ENCODE assay signal across 8 cellular contexts in the genomic region with DNA sequence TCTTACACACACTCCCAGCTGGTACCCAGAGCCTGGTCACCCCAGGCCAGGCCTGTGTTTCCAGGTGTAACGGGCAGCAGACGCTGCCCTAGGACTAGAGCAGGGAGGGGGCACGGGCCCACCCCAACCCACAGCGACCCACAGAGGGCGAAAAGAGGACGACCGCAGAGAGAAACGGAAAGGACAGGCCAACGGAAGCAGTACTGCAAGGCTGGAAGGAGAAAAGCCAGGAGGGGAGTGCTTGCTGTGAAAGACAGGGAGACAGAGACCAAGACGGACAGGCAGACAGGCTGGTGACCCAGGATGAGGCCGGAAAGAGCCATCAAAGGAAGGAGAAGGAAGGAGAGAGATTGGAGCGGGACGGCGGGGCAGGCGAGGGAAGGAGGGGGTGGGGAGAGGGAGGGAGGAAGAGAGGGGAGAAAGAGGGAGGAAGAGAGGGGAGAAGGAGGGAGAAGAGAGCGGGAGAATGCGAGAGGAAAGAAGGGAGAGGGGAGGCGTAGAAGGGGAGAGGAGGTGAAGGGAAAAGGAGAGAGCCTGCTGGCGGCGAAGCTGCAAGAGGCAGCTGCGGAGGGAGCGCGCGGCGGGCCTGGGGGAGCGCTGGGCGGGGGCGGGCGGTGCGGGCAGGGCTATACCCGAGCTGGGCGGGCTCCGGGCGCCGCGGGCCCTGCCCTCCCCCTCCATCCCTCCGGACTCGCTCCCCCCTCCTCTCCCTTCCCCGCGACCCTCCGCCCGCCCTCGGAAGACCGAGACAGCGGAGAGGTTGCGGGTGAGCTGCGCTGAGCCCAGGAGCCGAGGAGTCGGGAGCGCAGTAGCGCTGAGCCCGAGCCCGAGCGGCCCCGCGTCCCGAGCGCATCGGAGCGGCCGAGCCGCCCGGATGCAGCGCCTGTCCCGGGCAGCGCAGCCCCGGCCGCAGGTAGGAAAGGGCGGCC. TPM values are rescaled to one million over a fixed set of nuclear protein-coding genes. Genes with fewer than 3 reads are reported as not detected.
A peak's percentile ranks its signal among the peaks of the same experiment; 100 is the strongest.
DNase-seq lines count a peak whose midpoint lies in the region; ATAC-seq and TF ChIP-seq lines count a peak whose summit lies in the region.

A gene (plus strand): TSS at position 732 of the 929 bp plus-strand sequence. CDS start 24,464 bp downstream, outside the sequence.

- peaks cover 71% of the 10 kb centered on the region for H3K27me3 Mint-ChIP-seq in WTC11 (ENCODE audit: low read depth)

- POLR2A ChIA-PET in WTC11 (lab: Charles Lee) = no interaction called here

- no peaks in the 10 kb centered on the region for H3K36me3 Mint-ChIP-seq in WTC11

- peaks cover 6% of the 10 kb centered on the region; the same call in 1 of the 2 replicates for H3K9me3 Mint-ChIP-seq in WTC11

- ATAC-seq in WTC11 (peak; percentile 76), HG03045 (IDR thresholded peaks at IDR 0.05; ENCODE audit: unreplicated experiment) (no peak)

- H3K4me1 Mint-ChIP-seq in WTC11 = peaks cover 23% of the 10 kb centered on the region

- DNase-seq in EH (ENCODE audit: low read depth) (peak; percentile 10), WTC11 (ENCODE audit: low spot score) (peak; percentile 66), hepatic stellate cell (ENCODE audit: low spot score) (peak; percentile 29), putamen (ENCODE audit: low spot score) (peak; percentile 87), KG1 (lab: John Stamatoyannopoulos, UW) (no peak)
- DNase-seq in activated CD8-positive, alpha-beta memory T cell treated with anti-CD3 and anti-CD28 coated beads, Interleukin-2, amount 50 U/mL, for 48 hours = no peak
- DNase-seq in stimulated activated CD8-positive, alpha-beta memory T cell treated with anti-CD3 and anti-CD28 coated beads, Interleukin-4, amount 100 ng/mL, for 48 hours = no peak

- TF ChIP-seq CTCF in WTC11 (IDR thresholded peaks at IDR 0.05) = no peak

- peak within 1 kb of the TSS; percentile 70 for H3K27ac Mint-ChIP-seq in WTC11

- peak within 1 kb of the TSS; percentile 94 for H3K4me3 Mint-ChIP-seq in WTC11

- CTCF ChIA-PET in WTC11 (lab: Charles Lee) = interaction anchor here (0.7 to 4.2 kb wide), 8 partner anchors 15 to 245 kb away, joined by 3 to 23 read pairs (median 4); no protein-coding TSS in a partner anchor

TF ChIP-seq in WTC11, 78 proteins besides CTCF, POLR2A, EP300 and RAD21:
- TF ChIP-seq, protein P1, sequence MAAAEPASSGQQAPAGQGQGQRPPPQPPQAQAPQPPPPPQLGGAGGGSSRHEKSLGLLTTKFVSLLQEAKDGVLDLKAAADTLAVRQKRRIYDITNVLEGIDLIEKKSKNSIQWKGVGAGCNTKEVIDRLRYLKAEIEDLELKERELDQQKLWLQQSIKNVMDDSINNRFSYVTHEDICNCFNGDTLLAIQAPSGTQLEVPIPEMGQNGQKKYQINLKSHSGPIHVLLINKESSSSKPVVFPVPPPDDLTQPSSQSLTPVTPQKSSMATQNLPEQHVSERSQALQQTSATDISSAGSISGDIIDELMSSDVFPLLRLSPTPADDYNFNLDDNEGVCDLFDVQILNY (CRISPR knock-in tag; IDR thresholded peaks at IDR 0.05) = no peak
- no peak; the same call in 1 of the 2 replicates for TF ChIP-seq ZNF138 (CRISPR knock-in tag; conservative IDR thresholded peaks at IDR 0.05)
- no peak for TF ChIP-seq ELF4 (CRISPR knock-in tag; IDR thresholded peaks at IDR 0.05; ENCODE audit: low read depth)
- TF ChIP-seq SP1 (CRISPR knock-in tag; conservative IDR thresholded peaks at IDR 0.05) = 0 out of 2 replicates have a peak, but pooled peaks have one; percentile 15

RNA-seq across cellular contexts. Expression of the gene that starts here (rescaled TPM):
- total RNA-seq in WTC11 (2021) = 0.50 to 0.72 TPM (median 0.50 TPM) in 3 replicates

Comparison
In these comparisons a context has a peak if more than half of its experiments do, and no peak if none do; other contexts are left out.
1. Peak in DNase-seq and ATAC-seq in WTC11; RNA of the gene not detected or under 1 TPM.
2. DNase-seq: peak in EH (single experiment), hepatic stellate cell (single experiment) and putamen (single experiment); none in activated CD8-positive, alpha-beta memory T cell treated with anti-CD3 and anti-CD28 coated beads, Interleukin-2, amount 50 U/mL, for 48 hours (single experiment), stimulated activated CD8-positive, alpha-beta memory T cell treated with anti-CD3 and anti-CD28 coated beads, Interleukin-4, amount 100 ng/mL, for 48 hours (single experiment) and KG1 (single experiment).